Comparison of ENCODE assay signal across 1 cellular context in genomic region chr3:177358085-177358967, GRCh38.
TF ChIP-seq lines count a peak whose summit lies in the region.

No MANE protein-coding gene starts in this region.

TF ChIP-seq in HepG2, 621 proteins besides CTCF, POLR2A, EP300 and RAD21 (continued from another document and continues in another):
- TF ChIP-seq ZNF205 (CRISPR knock-in tag; IDR thresholded peaks at IDR 0.05) (0 out of 2 replicates have a peak, but pooled peaks have one; percentile 25), GATAD1 (CRISPR knock-in tag; IDR thresholded peaks at IDR 0.05) (peak; percentile 30), ZNF124 (CRISPR knock-in tag; IDR thresholded peaks at IDR 0.05) (no peak), ZNF230 (CRISPR knock-in tag; IDR thresholded peaks at IDR 0.05) (no peak), MEF2D (CRISPR knock-in tag; IDR thresholded peaks at IDR 0.05) (peak; percentile 48; the same call in 1 of the 2 replicates), NCOA2 (CRISPR knock-in tag; IDR thresholded peaks at IDR 0.05) (no peak; the same call in 1 of the 2 replicates), ZMYM4 (CRISPR knock-in tag; IDR thresholded peaks at IDR 0.05) (no peak), ZZZ3 (CRISPR knock-in tag; IDR thresholded peaks at IDR 0.05; ENCODE audit: borderline replicate concordance) (no peak), CCDC6 (CRISPR knock-in tag; IDR thresholded peaks at IDR 0.05) (0 out of 2 replicates have a peak, but pooled peaks have one; percentile 15), STAG1 (CRISPR knock-in tag; IDR thresholded peaks at IDR 0.05) (peak; percentile 30; the same call in 1 of the 2 replicates), SP140L (CRISPR knock-in tag; IDR thresholded peaks at IDR 0.05; ENCODE audit: borderline replicate concordance) (0 out of 2 replicates have a peak, but pooled peaks have one; percentile 8), GMEB2 (CRISPR knock-in tag; IDR thresholded peaks at IDR 0.05; ENCODE audit: low read depth) (no peak), ZBTB7B (CRISPR knock-in tag; IDR thresholded peaks at IDR 0.05) (no peak), ZGPAT (CRISPR knock-in tag; IDR thresholded peaks at IDR 0.05) (peak; percentile 46; the same call in 1 of the 2 replicates), NR2F2 (IDR thresholded peaks at IDR 0.05; ENCODE audit: borderline replicate concordance, low read depth) (no peak), LRRFIP1 (CRISPR knock-in tag; conservative IDR thresholded peaks at IDR 0.05) (no peak), ZNF891 (CRISPR knock-in tag; IDR thresholded peaks at IDR 0.05) (no peak), CSRNP2 (CRISPR knock-in tag; conservative IDR thresholded peaks at IDR 0.05; ENCODE audit: low read depth) (no peak), PITX1 (CRISPR knock-in tag; IDR thresholded peaks at IDR 0.05) (0 out of 2 replicates have a peak, but pooled peaks have one; percentile 6), XBP1 (CRISPR knock-in tag; IDR thresholded peaks at IDR 0.05) (no peak), MBNL3 (CRISPR knock-in tag; conservative IDR thresholded peaks at IDR 0.05) (no peak), SOX6 (IDR thresholded peaks at IDR 0.05) (no peak), SOX6 (CRISPR knock-in tag; IDR thresholded peaks at IDR 0.05) (peak; percentile 83), ZNF589 (CRISPR knock-in tag; conservative IDR thresholded peaks at IDR 0.05) (no peak), RXRB (CRISPR knock-in tag; IDR thresholded peaks at IDR 0.05; ENCODE audit: borderline replicate concordance) (peak; percentile 19; the same call in 1 of the 2 replicates), ZNF44 (CRISPR knock-in tag; IDR thresholded peaks at IDR 0.05) (no peak; the same call in 1 of the 2 replicates), ZNF33A (CRISPR knock-in tag; IDR thresholded peaks at IDR 0.05; ENCODE audit: borderline replicate concordance) (no peak), ZNF30 (CRISPR knock-in tag; IDR thresholded peaks at IDR 0.05) (no peak), NR2F6 (IDR thresholded peaks at IDR 0.05) (peak; percentile 53), NR2F6 (CRISPR knock-in tag; IDR thresholded peaks at IDR 0.05) (peak; percentile 35; the same call in 1 of the 2 replicates), U2AF2 (IDR thresholded peaks at IDR 0.05; ENCODE audit: low read depth, low read length) (no peak), MIER2 (CRISPR knock-in tag; IDR thresholded peaks at IDR 0.05) (no peak), ZNF710 (CRISPR knock-in tag; IDR thresholded peaks at IDR 0.05; ENCODE audit: borderline replicate concordance) (peak; percentile 49; the same call in 1 of the 2 replicates), ZBTB25 (CRISPR knock-in tag; IDR thresholded peaks at IDR 0.05) (0 out of 2 replicates have a peak, but pooled peaks have one; percentile 16), RFX5 (IDR thresholded peaks at IDR 0.05; ENCODE audit: low read depth, low read length) (no peak), ZNF737 (CRISPR knock-in tag; IDR thresholded peaks at IDR 0.05; ENCODE audit: borderline replicate concordance) (no peak), MAFF (IDR thresholded peaks at IDR 0.05; ENCODE audit: low read depth, low read length) (no peak), RARG (CRISPR knock-in tag; IDR thresholded peaks at IDR 0.05; ENCODE audit: low read depth) (no peak), ZNF556 (CRISPR knock-in tag; IDR thresholded peaks at IDR 0.05; ENCODE audit: borderline replicate concordance) (no peak), CHCHD3 (CRISPR knock-in tag; IDR thresholded peaks at IDR 0.05) (no peak), KLF12 (CRISPR knock-in tag; IDR thresholded peaks at IDR 0.05; ENCODE audit: borderline replicate concordance) (no peak), SMAD3 (CRISPR knock-in tag; IDR thresholded peaks at IDR 0.05) (no peak), MTA1 (CRISPR knock-in tag; IDR thresholded peaks at IDR 0.05; ENCODE audit: borderline replicate concordance) (peak; percentile 53; the same call in 1 of the 2 replicates), NR2F1 (CRISPR knock-in tag; IDR thresholded peaks at IDR 0.05) (no peak)
- TF ChIP-seq, protein P1, sequence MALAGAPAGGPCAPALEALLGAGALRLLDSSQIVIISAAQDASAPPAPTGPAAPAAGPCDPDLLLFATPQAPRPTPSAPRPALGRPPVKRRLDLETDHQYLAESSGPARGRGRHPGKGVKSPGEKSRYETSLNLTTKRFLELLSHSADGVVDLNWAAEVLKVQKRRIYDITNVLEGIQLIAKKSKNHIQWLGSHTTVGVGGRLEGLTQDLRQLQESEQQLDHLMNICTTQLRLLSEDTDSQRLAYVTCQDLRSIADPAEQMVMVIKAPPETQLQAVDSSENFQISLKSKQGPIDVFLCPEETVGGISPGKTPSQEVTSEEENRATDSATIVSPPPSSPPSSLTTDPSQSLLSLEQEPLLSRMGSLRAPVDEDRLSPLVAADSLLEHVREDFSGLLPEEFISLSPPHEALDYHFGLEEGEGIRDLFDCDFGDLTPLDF (CRISPR knock-in tag; IDR thresholded peaks at IDR 0.05): no peak; the same call in 1 of the 2 replicates
- TF ChIP-seq, protein P2, sequence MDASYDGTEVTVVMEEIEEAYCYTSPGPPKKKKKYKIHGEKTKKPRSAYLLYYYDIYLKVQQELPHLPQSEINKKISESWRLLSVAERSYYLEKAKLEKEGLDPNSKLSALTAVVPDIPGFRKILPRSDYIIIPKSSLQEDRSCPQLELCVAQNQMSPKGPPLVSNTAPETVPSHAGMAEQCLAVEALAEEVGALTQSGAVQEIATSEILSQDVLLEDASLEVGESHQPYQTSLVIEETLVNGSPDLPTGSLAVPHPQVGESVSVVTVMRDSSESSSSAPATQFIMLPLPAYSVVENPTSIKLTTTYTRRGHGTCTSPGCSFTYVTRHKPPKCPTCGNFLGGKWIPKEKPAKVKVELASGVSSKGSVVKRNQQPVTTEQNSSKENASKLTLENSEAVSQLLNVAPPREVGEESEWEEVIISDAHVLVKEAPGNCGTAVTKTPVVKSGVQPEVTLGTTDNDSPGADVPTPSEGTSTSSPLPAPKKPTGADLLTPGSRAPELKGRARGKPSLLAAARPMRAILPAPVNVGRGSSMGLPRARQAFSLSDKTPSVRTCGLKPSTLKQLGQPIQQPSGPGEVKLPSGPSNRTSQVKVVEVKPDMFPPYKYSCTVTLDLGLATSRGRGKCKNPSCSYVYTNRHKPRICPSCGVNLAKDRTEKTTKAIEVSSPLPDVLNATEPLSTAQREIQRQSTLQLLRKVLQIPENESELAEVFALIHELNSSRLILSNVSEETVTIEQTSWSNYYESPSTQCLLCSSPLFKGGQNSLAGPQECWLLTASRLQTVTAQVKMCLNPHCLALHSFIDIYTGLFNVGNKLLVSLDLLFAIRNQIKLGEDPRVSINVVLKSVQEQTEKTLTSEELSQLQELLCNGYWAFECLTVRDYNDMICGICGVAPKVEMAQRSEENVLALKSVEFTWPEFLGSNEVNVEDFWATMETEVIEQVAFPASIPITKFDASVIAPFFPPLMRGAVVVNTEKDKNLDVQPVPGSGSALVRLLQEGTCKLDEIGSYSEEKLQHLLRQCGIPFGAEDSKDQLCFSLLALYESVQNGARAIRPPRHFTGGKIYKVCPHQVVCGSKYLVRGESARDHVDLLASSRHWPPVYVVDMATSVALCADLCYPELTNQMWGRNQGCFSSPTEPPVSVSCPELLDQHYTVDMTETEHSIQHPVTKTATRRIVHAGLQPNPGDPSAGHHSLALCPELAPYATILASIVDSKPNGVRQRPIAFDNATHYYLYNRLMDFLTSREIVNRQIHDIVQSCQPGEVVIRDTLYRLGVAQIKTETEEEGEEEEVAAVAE (CRISPR knock-in tag; IDR thresholded peaks at IDR 0.05; ENCODE audit: borderline replicate concordance): no peak
- TF ChIP-seq, protein P3, sequence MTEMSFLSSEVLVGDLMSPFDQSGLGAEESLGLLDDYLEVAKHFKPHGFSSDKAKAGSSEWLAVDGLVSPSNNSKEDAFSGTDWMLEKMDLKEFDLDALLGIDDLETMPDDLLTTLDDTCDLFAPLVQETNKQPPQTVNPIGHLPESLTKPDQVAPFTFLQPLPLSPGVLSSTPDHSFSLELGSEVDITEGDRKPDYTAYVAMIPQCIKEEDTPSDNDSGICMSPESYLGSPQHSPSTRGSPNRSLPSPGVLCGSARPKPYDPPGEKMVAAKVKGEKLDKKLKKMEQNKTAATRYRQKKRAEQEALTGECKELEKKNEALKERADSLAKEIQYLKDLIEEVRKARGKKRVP (CRISPR knock-in tag; IDR thresholded peaks at IDR 0.05): peak in 1 of 2 experiments; percentile 10; a peak in 1 of 4 replicates
- TF ChIP-seq, protein P4, sequence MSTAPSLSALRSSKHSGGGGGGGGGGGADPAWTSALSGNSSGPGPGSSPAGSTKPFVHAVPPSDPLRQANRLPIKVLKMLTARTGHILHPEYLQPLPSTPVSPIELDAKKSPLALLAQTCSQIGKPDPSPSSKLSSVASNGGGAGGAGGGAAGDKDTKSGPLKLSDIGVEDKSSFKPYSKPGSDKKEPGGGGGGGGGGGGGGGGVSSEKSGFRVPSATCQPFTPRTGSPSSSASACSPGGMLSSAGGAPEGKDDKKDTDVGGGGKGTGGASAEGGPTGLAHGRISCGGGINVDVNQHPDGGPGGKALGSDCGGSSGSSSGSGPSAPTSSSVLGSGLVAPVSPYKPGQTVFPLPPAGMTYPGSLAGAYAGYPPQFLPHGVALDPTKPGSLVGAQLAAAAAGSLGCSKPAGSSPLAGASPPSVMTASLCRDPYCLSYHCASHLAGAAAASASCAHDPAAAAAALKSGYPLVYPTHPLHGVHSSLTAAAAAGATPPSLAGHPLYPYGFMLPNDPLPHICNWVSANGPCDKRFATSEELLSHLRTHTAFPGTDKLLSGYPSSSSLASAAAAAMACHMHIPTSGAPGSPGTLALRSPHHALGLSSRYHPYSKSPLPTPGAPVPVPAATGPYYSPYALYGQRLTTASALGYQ (CRISPR knock-in tag; IDR thresholded peaks at IDR 0.05): no peak
